ENCODE assay signal across 4 cellular contexts in genomic region chr3:116640119-116640518, GRCh38.
"Had no signal": no experiment of that assay in that cellular context is flagged by ENCODE, and none has a peak within 500 bp of the region (broad histone marks: within the 10 kb centered on the region; RNA-seq: fewer than 3 reads in every experiment).

No MANE protein-coding gene starts in this region.

- H3K4me3 ChIP-seq: GM23338 had no signal

- ATAC-seq: GM23338 had no signal

- DNase-seq: H9, HCEC 1CT, IMR-90 had no signal
